Comparison of ENCODE assay signal across 12 cellular contexts in the genomic region with DNA sequence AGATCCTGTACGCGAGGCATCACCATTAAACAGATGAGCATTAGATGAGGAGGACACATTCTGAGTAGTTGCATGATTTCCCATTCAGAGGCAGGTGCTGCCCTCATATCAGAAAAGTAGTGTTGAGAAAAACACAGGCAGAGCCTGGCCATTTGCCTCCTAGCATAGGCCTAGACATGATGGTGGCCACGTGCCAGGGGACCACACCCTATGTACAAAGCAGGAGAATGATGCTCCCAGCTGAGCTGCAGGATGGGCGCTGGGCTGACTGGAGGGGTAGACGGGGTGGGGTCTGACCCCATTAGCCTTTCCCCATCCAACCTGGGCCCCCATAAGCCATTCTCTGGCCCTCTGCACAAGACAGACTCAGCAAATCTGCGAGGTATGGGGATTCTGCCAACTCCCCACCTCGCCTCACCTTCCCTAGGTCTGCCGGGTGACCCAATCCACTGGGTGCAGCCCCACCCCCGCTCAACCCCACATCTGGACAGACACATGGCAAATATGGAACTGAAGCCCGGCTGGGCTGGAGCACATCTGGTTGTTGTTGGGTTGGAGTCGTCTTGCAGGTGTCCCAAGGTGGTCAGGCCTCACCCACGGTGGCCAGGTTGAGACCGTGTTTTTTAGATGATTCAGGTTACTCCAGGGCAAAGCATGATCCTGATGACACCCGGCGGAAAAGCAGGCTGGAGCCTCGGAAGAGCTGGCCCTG. TPM values are rescaled to one million over a fixed set of nuclear protein-coding genes. Genes with fewer than 3 reads are reported as not detected.
DNase-seq lines count a peak whose midpoint lies in the region; ATAC-seq and TF ChIP-seq lines count a peak whose summit lies in the region.
"Had no signal": no experiment of that assay in that cellular context is flagged by ENCODE, and none has a peak within 500 bp of the region (broad histone marks: within the 10 kb centered on the region; RNA-seq: fewer than 3 reads in every experiment).

No MANE protein-coding gene starts in this region.

- in situ Hi-C loops in GM23248 (cut with MboI), result no loop called here

- ATAC-seq in sciatic nerve, result peak; percentile 40

- CTCF ChIA-PET in RWPE1 (lab: Yijun Ruan, JAX), result no interaction called here

- no peak for TF ChIP-seq CTCF in RWPE1 (conservative IDR thresholded peaks at IDR 0.05; ENCODE audit: low read depth)

- no peaks in the 10 kb centered on the region for H3K27me3 ChIP-seq in GM23248 (replicated peaks; ENCODE audit: insufficient read depth)
- H3K27me3 ChIP-seq: cardiac muscle cell had no signal

- 68 to 70% methylated on average over 14 to 16 of the region's 16 CpGs for WGBS in GM23248 (ENCODE audit: low coverage in 1 of 2, low lambda C conversion rate in 2 of 2, missing lambda C conversion rate in 2 of 2), 2 experiments

- H3K27ac ChIP-seq in GM23248, result no peak overlapping the region
- peak overlapping the region; percentile 93 for H3K27ac ChIP-seq in RWPE1
- H3K27ac ChIP-seq: cardiac muscle cell had no signal

- H3K4me1 ChIP-seq in GM23248 (ENCODE audit: insufficient read depth), result no peaks in the 10 kb centered on the region

- no peak overlapping the region for H3K4me3 ChIP-seq in GM23248
- H3K4me3 ChIP-seq: cardiac muscle cell had no signal

- H3K79me2 ChIP-seq in GM23248 (ENCODE audit: insufficient read depth), result peaks cover 17% of the 10 kb centered on the region

- H4K20me1 ChIP-seq in GM23248 (ENCODE audit: insufficient read depth), result no peaks in the 10 kb centered on the region

- no peak overlapping the region for H3K9ac ChIP-seq in GM23248

- POLR2A ChIA-PET in RWPE1 (lab: Yijun Ruan, JAX; ENCODE audit: low non-redundant PET), result interaction anchor here (0.5 to 0.7 kb wide), 2 partner anchors 18 to 133 kb away, joined by 3 to 4 read pairs; a partner anchor contains a TSS

- H3F3A ChIP-seq in GM23248 (ENCODE audit: insufficient read depth), result peaks cover 46% of the 10 kb centered on the region

- H3K4me2 ChIP-seq in GM23248 (ENCODE audit: unreplicated experiment), result no peak overlapping the region

- H3K36me3 ChIP-seq in GM23248 (ENCODE audit: low read depth), result peaks cover 49% of the 10 kb centered on the region

- peak; percentile 64 for DNase-seq in GM23248
- peak; percentile 71 for DNase-seq in RWPE1 (ENCODE audit: low spot score)
- peak; percentile 26 for DNase-seq in fibroblast of the conjunctiva (ENCODE audit: low read depth)
- no peak for DNase-seq in sciatic nerve (ENCODE audit: low spot score)
- DNase-seq in C1 segment of cervical spinal cord (lab: John Stamatoyannopoulos, UW), result no peak
- no peak for DNase-seq in stimulated activated CD4-positive, alpha-beta T cell treated with anti-CD3 and anti-CD28 coated beads, Interleukin-4, amount 100 ng/mL, for 4 hours
- DNase-seq in MV-4-11 (lab: John Stamatoyannopoulos, UW), result no peak
- no peak for DNase-seq in SW 1271 (lab: John Stamatoyannopoulos, UW)
- DNase-seq: CD4-positive, alpha-beta T cell; NCI-H2107; T-helper 1 cell had no signal

- H2AFZ ChIP-seq in GM23248, result no peak overlapping the region

- intact Hi-C loops in sciatic nerve (cut with DNase I), result no loop called here

- H3K9me2 ChIP-seq in GM23248 (ENCODE audit: insufficient read depth), result no peaks in the 10 kb centered on the region

- no peaks in the 10 kb centered on the region for H3K9me3 ChIP-seq in GM23248 (ENCODE audit: low read depth)

RNA-seq across cellular contexts. Expression of a gene that starts 13.9 kb away (rescaled TPM):
- total RNA-seq in GM23248 (2014; rRNA removed; shearing (Covaris generic)), result 181 and 227 TPM in 2 replicates
- 390 and 398 TPM in 2 replicates for polyA plus RNA-seq in GM23248 (2016; fragmentation: Nextera tagmentation; extraction: Ambion mirVana)
- 91.7 TPM for total RNA-seq in sciatic nerve
- total RNA-seq: cardiac muscle cell had no signal

RNA-seq across cellular contexts. Expression of a gene that starts 17.6 kb away (rescaled TPM):
- total RNA-seq in GM23248 (2014; rRNA removed; shearing (Covaris generic)), result 418 and 473 TPM in 2 replicates
- polyA plus RNA-seq in GM23248 (2016; fragmentation: Nextera tagmentation; extraction: Ambion mirVana), result 370 and 395 TPM in 2 replicates
- 154 TPM for total RNA-seq in sciatic nerve

RNA-seq across cellular contexts. Expression of a gene that starts 37.0 kb away (rescaled TPM):
- not detected in 2 replicates for total RNA-seq in GM23248 (2014; rRNA removed; shearing (Covaris generic))
- polyA plus RNA-seq in GM23248 (2016; fragmentation: Nextera tagmentation; extraction: Ambion mirVana), result not detected in 2 replicates
- total RNA-seq in sciatic nerve, result 19.7 TPM
- total RNA-seq: cardiac muscle cell had no signal

Comparison
In these comparisons a context has a peak if more than half of its experiments do, and no peak if none do; other contexts are left out.
1. DNase-seq: peak in GM23248 (single experiment), RWPE1 (single experiment) and fibroblast of the conjunctiva (single experiment); none in sciatic nerve (single experiment), C1 segment of cervical spinal cord (0 of 14), stimulated activated CD4-positive, alpha-beta T cell treated with anti-CD3 and anti-CD28 coated beads, Interleukin-4, amount 100 ng/mL, for 4 hours (0 of 2), MV-4-11 (single experiment) and SW 1271 (0 of 2).
2. RNA of a gene that starts 37.0 kb away (total RNA-seq): 19.7 TPM in sciatic nerve (single experiment); not detected in GM23248; every median in the first group is over 10 times any median in the second.